Comparison of ENCODE assay signal across 13 cellular contexts in genomic region chr7:214410-215212, GRCh38. TPM values are rescaled to one million over a fixed set of nuclear protein-coding genes. Genes with fewer than 3 reads are reported as not detected.
DNase-seq lines count a peak whose midpoint lies in the region; ATAC-seq, FAIRE-seq and TF ChIP-seq lines count a peak whose summit lies in the region.
"Had no signal": no experiment of that assay in that cellular context is flagged by ENCODE, and none has a peak within 500 bp of the region (broad histone marks: within the 10 kb centered on the region; RNA-seq: fewer than 3 reads in every experiment).

No MANE protein-coding gene starts in this region.

- TF ChIP-seq CTCF in H1 (IDR thresholded peaks at IDR 0.05; ENCODE audit: control extremely low read depth in 1 of 3, insufficient read depth in 1 of 3, low read depth in 1 of 3, low read length in 3 of 3), result no peak

- H3K79me1 ChIP-seq in H1 (ENCODE audit: low read depth, low read length), result peaks cover 6% of the 10 kb centered on the region
- peaks cover 29% of the 10 kb centered on the region for H3K79me1 ChIP-seq in mesenchymal stem cell (replicated peaks; ENCODE audit: low read length, poor library complexity, severe bottlenecking)

- H3K14ac ChIP-seq in H1 (ENCODE audit: insufficient read length) (peak overlapping the region; percentile 23), mesenchymal stem cell (ENCODE audit: low read length in 2 of 2) (no peak overlapping the region)

- ATAC-seq in GM21447 (IDR thresholded peaks at IDR 0.05; ENCODE audit: unreplicated experiment) (no peak), GM21825 (IDR thresholded peaks at IDR 0.05; ENCODE audit: unreplicated experiment) (no peak)

- no peak overlapping the region for H2BK120ac ChIP-seq in H1 (replicated peaks; ENCODE audit: low read depth, low read length)
- H2BK120ac ChIP-seq in mesenchymal stem cell (ENCODE audit: low read depth, low read length), result no peak overlapping the region

- H2AFZ ChIP-seq in H1 (ENCODE audit: low read length) (no peak overlapping the region), mesenchymal stem cell (ENCODE audit: low read depth, low read length) (no peak overlapping the region)

- 86% methylated on average over 34 of the region's 36 CpGs; no CpG with 5 or more reads in 1 of the 2 experiments for WGBS in H1 (ENCODE audit: extremely low coverage in 1 of 2, insufficient coverage in 1 of 2, insufficient read length in 1 of 2, insufficient replicate concordance in 2 of 2, low coverage in 1 of 2, low lambda C conversion rate in 2 of 2, missing lambda C conversion rate in 1 of 2), 2 experiments
- 68% methylated on average over 35 of the region's 36 CpGs for WGBS in mesenchymal stem cell

- H3K27ac ChIP-seq in H1 (ENCODE audit: low read depth, low read length), result no peak overlapping the region
- peak overlapping the region; percentile 74 for H3K27ac ChIP-seq in mesenchymal stem cell (ENCODE audit: low read length, poor library complexity, severe bottlenecking)

- H4K91ac ChIP-seq in H1 (replicated peaks; ENCODE audit: insufficient read length, low read length) (peak overlapping the region; percentile 42), mesenchymal stem cell (ENCODE audit: low read length) (peak overlapping the region; percentile 2)

- H3K4ac ChIP-seq in H1 (replicated peaks; ENCODE audit: insufficient read length, low read depth, low read length), result no peak overlapping the region
- no peak overlapping the region for H3K4ac ChIP-seq in mesenchymal stem cell (ENCODE audit: low read depth in 1 of 2, low read length in 2 of 2)

- no peak overlapping the region for H2BK5ac ChIP-seq in H1 (ENCODE audit: low read depth, low read length)
- no peak overlapping the region for H2BK5ac ChIP-seq in mesenchymal stem cell (ENCODE audit: low read depth, low read length, poor library complexity, severe bottlenecking)

- H3K9me3 ChIP-seq in H1 (ENCODE audit: insufficient read depth in 2 of 2, low read depth in 1 of 2, low read length in 1 of 2) (no peaks in the 10 kb centered on the region), mesenchymal stem cell (ENCODE audit: control insufficient read depth, low read length) (no peaks in the 10 kb centered on the region)

- H3K4me2 ChIP-seq in H1 (ENCODE audit: insufficient read depth in 1 of 2, low read depth in 2 of 2, low read length in 2 of 2) (no peak overlapping the region), mesenchymal stem cell (ENCODE audit: low read length, poor library complexity, severe bottlenecking) (peak overlapping the region; percentile 25)

- H2BK15ac ChIP-seq in H1 (ENCODE audit: low read length) (0 out of 2 replicates have a peak overlapping the region, but pooled peaks have one; percentile 31), mesenchymal stem cell (ENCODE audit: low read depth, poor library complexity, severe bottlenecking) (no peak overlapping the region)

- no peak overlapping the region for H3K56ac ChIP-seq in H1 (replicated peaks; ENCODE audit: insufficient read length, low read depth, low read length)

- H3K4me3 ChIP-seq in H1 (ENCODE audit: extremely low read depth in 1 of 4, insufficient read depth in 2 of 4, low read depth in 3 of 4, low read length in 4 of 4) (no peak overlapping the region), mesenchymal stem cell (ENCODE audit: insufficient read depth in 1 of 2, low read depth in 1 of 2, low read length in 2 of 2) (no peak overlapping the region)

- H4K8ac ChIP-seq in H1 (ENCODE audit: extremely low read depth, insufficient read depth, low read length), result no peak overlapping the region
- H4K8ac ChIP-seq in mesenchymal stem cell (ENCODE audit: low read length), result no peak overlapping the region

- POLR2A ChIA-PET in H1 (lab: Charles Lee; ENCODE audit: partially characterized antibody), result interaction anchor here (1.3 kb wide), 1 partner anchor 18 kb away, joined by 4 read pairs; no protein-coding TSS in a partner anchor

- no peak overlapping the region for H2BK12ac ChIP-seq in H1 (ENCODE audit: low read depth, low read length)
- peak overlapping the region in 1 of 2 experiments; percentile 84 for H2BK12ac ChIP-seq in mesenchymal stem cell (ENCODE audit: low read length in 2 of 2)

- H3K4me1 ChIP-seq in H1 (replicated peaks in 1 of 4; ENCODE audit: control insufficient read depth in 3 of 4, insufficient read depth in 4 of 4, low read length in 3 of 4), result peaks cover 0 to 2% (median 1%) of the 10 kb centered on the region in 4 experiments; a peak in 1 of 7 replicates
- peaks cover 50% of the 10 kb centered on the region for H3K4me1 ChIP-seq in mesenchymal stem cell (ENCODE audit: control insufficient read depth, insufficient read depth, low read depth, low read length)

- no peak overlapping the region for H4K5ac ChIP-seq in H1 (ENCODE audit: insufficient read length, low read depth, low read length)

- no peak overlapping the region for H3K9ac ChIP-seq in H1 (replicated peaks in 1 of 4; ENCODE audit: extremely low read depth in 1 of 4, low read depth in 3 of 4, low read length in 3 of 4)
- H3K9ac ChIP-seq in mesenchymal stem cell (ENCODE audit: low read length), result no peak overlapping the region

- H3K23ac ChIP-seq in H1 (ENCODE audit: insufficient read length), result no peak overlapping the region
- no peak overlapping the region for H3K23ac ChIP-seq in mesenchymal stem cell (ENCODE audit: low read length in 2 of 2)

- no peak for TF ChIP-seq RAD21 in H1 (IDR thresholded peaks at IDR 0.05 in 1 of 2, conservative IDR thresholded peaks at IDR 0.05 in 1 of 2; ENCODE audit: low read depth in 2 of 2, low read length in 2 of 2)

- CTCF ChIA-PET in H1 (lab: Charles Lee; ENCODE audit: partially characterized antibody), result interaction anchor here (0.6 to 1.2 kb wide), 4 partner anchors 11 to 47 kb away, joined by 3 to 4 read pairs (median 4); no protein-coding TSS in a partner anchor

- DNase-seq in AG08396 (ENCODE audit: low spot score) (peak; percentile 51), M059J (ENCODE audit: low read depth) (peak; percentile 86), H1 (ENCODE audit: low read depth in 1 of 2, low spot score in 2 of 2) (no peak), mesenchymal stem cell (peak; percentile 69), amniotic stem cell (lab: John Stamatoyannopoulos, UW) (no peak), putamen (ENCODE audit: low spot score) (no peak)
- DNase-seq: activated CD4-positive, alpha-beta T cell treated with anti-CD3 and anti-CD28 coated beads, Interleukin-2, amount 50 U/mL, for 1 hour; activated naive CD4-positive, alpha-beta T cell treated with Interleukin-2 at 50 U/mL for 16 hours; hippocampal formation; NCI-H1694 treated with DMSO at 0.1 percent for 48 hours; small intestine had no signal

- TF ChIP-seq POLR2A in H1 (IDR thresholded peaks at IDR 0.05; ENCODE audit: control extremely low read depth in 1 of 2, low read depth in 2 of 2, low read length in 2 of 2), result no peak

- H3K23me2 ChIP-seq in H1 (ENCODE audit: low read depth, low read length), result no peaks in the 10 kb centered on the region

- H3K27me3 ChIP-seq in H1 (replicated peaks in 1 of 4; ENCODE audit: control insufficient read depth in 3 of 4, extremely low read depth in 1 of 4, insufficient read depth in 3 of 4, low read length in 3 of 4), result no peaks in the 10 kb centered on the region
- no peaks in the 10 kb centered on the region for H3K27me3 ChIP-seq in mesenchymal stem cell (ENCODE audit: control insufficient read depth in 1 of 2, insufficient read depth in 1 of 2, low read length in 2 of 2)

- H3K18ac ChIP-seq in H1 (ENCODE audit: extremely low read depth, low read length), result no peak overlapping the region
- peak overlapping the region in 1 of 2 experiments; percentile 67 for H3K18ac ChIP-seq in mesenchymal stem cell (ENCODE audit: low read depth in 1 of 2, low read length in 2 of 2)

- H2BK20ac ChIP-seq in H1 (ENCODE audit: low read length), result no peak overlapping the region

- no peak for FAIRE-seq in H1 (lab: Jason Lieb, UNC)
- FAIRE-seq: small intestine had no signal

- H3K79me2 ChIP-seq in H1 (ENCODE audit: control insufficient read depth in 1 of 2, insufficient read depth in 2 of 2, low read length in 2 of 2), result peaks cover 0 to 14% of the 10 kb centered on the region in 2 experiments; a peak in 1 of 4 replicates

- H3K36me3 ChIP-seq in H1 (ENCODE audit: control insufficient read depth in 2 of 4, insufficient read depth in 4 of 4, low read length in 3 of 4), result peaks cover 0 to 15% (median 3%) of the 10 kb centered on the region in 4 experiments; a peak in 3 of 8 replicates
- H3K36me3 ChIP-seq in mesenchymal stem cell (ENCODE audit: control insufficient read depth in 1 of 2, insufficient read depth in 2 of 2, low read depth in 1 of 2, low read length in 2 of 2), result peaks cover 43 to 69% of the 10 kb centered on the region in 2 experiments

- TF ChIP-seq EP300 in H1 (IDR thresholded peaks at IDR 0.05; ENCODE audit: borderline replicate concordance in 1 of 2, low read depth in 2 of 2, low read length in 2 of 2), result no peak

- peaks cover 0 to 12% of the 10 kb centered on the region in 2 experiments for H4K20me1 ChIP-seq in H1 (replicated peaks in 1 of 2; ENCODE audit: control insufficient read depth in 1 of 2, insufficient read depth in 2 of 2, low read length in 2 of 2)

- H2AK5ac ChIP-seq in H1 (ENCODE audit: low read depth, low read length) (no peak overlapping the region), mesenchymal stem cell (ENCODE audit: low read length, severe bottlenecking) (peak overlapping the region; percentile 6)

TF ChIP-seq in H1, 55 proteins besides CTCF, POLR2A, EP300 and RAD21:
- TF ChIP-seq ZNF274 (IDR thresholded peaks at IDR 0.05; ENCODE audit: borderline replicate concordance, extremely low read depth, low read length) (no peak), GABPA (IDR thresholded peaks at IDR 0.05; ENCODE audit: borderline replicate concordance, insufficient read depth, low read length) (no peak)

RNA-seq across cellular contexts. Expression of gene FAM20C, which starts 22.2 kb away (rescaled TPM):
- total RNA-seq in M059J (2014; rRNA removed; shearing (Covaris generic)), result 143 and 300 TPM in 2 replicates
- 34.7 and 34.8 TPM in 2 replicates for total RNA-seq in H1 (2021; fragmentation: NEBNext Ultra II Directional; extraction: Animal tissue kit (Norgen Biotek cat#: 25700))
- polyA plus RNA-seq in H1 (2011; rRNA removed), result 9.5 and 13.9 TPM in 2 replicates
- 10.7 TPM for polyA plus RNA-seq in H1 (2011; cell fraction: cytosol; rRNA removed)
- polyA plus RNA-seq in H1 (2011; cell fraction: nucleus; rRNA removed), result 21.4 TPM
- 18.4 to 23.9 TPM (median 19.5 TPM) in 4 replicates for polyA plus RNA-seq in H1 (2012, experiment 1 of 2)
- 17.9 TPM for polyA plus RNA-seq in H1 (2012, experiment 2 of 2)
- polyA plus RNA-seq in H1 (2013, experiment 1 of 2), result 21.3 TPM
- 21.1 TPM for polyA plus RNA-seq in H1 (2013, experiment 2 of 2)
- 8.9 and 10.4 TPM in 2 replicates for polyA minus RNA-seq in H1 (2011; rRNA and poly(A)+ RNA removed)
- 17.1 TPM for polyA minus RNA-seq in H1 (2011; cell fraction: cytosol; rRNA and poly(A)+ RNA removed)
- polyA minus RNA-seq in H1 (2011; cell fraction: nucleus; rRNA and poly(A)+ RNA removed), result 21.8 TPM
- 56.3 TPM for polyA plus RNA-seq in mesenchymal stem cell (2013, experiment 1 of 2)
- polyA plus RNA-seq in mesenchymal stem cell (2013, experiment 2 of 2), result 57.5 TPM

Comparison
In these comparisons a context has a peak if more than half of its experiments do, and no peak if none do; other contexts are left out.
1. DNase-seq: peak in AG08396 (single experiment), M059J (single experiment) and mesenchymal stem cell (single experiment); none in H1 (0 of 2), amniotic stem cell (single experiment) and putamen (single experiment).